1 cellular context compared by ENCODE assay signal in the genomic region with DNA sequence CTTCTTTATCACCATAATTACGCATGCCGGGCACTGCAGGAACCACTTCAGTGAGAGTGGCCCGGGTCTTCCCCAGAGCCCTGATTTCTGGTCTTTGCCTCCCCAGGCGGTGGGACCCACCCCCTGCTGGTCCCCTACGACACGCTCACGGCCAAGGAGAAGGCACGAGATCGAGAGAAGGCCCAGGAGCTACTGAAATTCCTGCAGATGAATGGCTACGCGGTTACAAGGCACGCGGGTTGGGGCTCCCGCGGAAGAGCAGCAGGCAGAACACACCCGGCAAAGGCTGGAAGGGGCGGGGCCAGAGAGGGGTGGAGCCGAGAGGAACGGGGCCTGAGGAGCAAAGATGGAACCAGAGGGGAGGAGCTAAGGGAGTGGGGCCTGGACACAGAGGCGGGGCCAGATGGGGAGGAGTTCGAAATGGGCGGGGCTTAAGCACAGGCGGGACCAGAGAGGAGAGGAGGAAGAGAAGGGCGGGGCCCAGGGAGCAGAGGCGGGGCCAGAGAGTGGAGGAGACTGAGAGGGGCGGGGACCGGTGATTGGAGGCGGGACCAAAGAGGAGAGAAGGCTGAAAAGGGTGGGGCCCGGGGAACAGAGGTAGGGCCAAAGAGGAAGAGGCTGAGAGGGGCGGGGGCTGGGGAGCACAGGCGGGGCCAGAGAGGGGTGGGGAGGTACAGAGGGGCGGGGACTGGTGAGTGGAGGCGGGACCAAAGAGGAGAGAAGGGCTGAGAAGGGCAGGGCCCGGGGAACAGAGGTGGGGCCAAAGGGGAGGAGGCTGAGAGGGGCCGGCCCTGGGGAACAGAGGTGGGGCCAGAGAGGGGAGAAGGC.
A peak's percentile ranks its signal among the peaks of the same experiment; 100 is the strongest.
TF ChIP-seq lines count a peak whose summit lies in the region.

No MANE protein-coding gene starts in this region.

TF ChIP-seq in K562, 482 proteins besides CTCF, POLR2A, EP300 and RAD21 (continued from another document):
- TF ChIP-seq GTF2F1 (IDR thresholded peaks at IDR 0.05; ENCODE audit: low read depth, low read length) (no peak), CREB3L1 (IDR thresholded peaks at IDR 0.05; ENCODE audit: borderline replicate concordance, low read depth) (no peak), FOXK2 (conservative IDR thresholded peaks at IDR 0.05 in 1 of 2, IDR thresholded peaks at IDR 0.05 in 1 of 2; ENCODE audit: low read depth in 2 of 2) (peak in 1 of 2 experiments; percentile 59; a peak in 1 of 4 replicates), PHF8 (IDR thresholded peaks at IDR 0.05; ENCODE audit: borderline replicate concordance, low read length) (peak; percentile 61; the same call in 1 of the 2 replicates), CBX1 (IDR thresholded peaks at IDR 0.05; ENCODE audit: low read depth) (0 out of 2 replicates have a peak, but pooled peaks have one; percentile 66), ZBTB33 (CRISPR knock-in tag; IDR thresholded peaks at IDR 0.05) (peak; percentile 84), RB1 (IDR thresholded peaks at IDR 0.05; ENCODE audit: low read depth) (peak; percentile 10; the same call in 1 of the 2 replicates), PML (IDR thresholded peaks at IDR 0.05; ENCODE audit: low read length) (no peak), ZNF431 (CRISPR knock-in tag; IDR thresholded peaks at IDR 0.05) (0 out of 2 replicates have a peak, but pooled peaks have one; percentile 43), FOXP1 (CRISPR knock-in tag; IDR thresholded peaks at IDR 0.05) (peak; percentile 55; the same call in 1 of the 2 replicates), ZNF639 (CRISPR knock-in tag; conservative IDR thresholded peaks at IDR 0.05 in 1 of 2, IDR thresholded peaks at IDR 0.05 in 1 of 2) (0 out of 4 replicates have a peak, but pooled peaks of 1 of the 2 experiments have one; percentile 28), MGA (IDR thresholded peaks at IDR 0.05) (peak; percentile 93), ATF6 (CRISPR knock-in tag; IDR thresholded peaks at IDR 0.05) (peak; percentile 79; the same call in 1 of the 2 replicates), ZNF263 (CRISPR knock-in tag; IDR thresholded peaks at IDR 0.05; ENCODE audit: borderline replicate concordance) (0 out of 2 replicates have a peak, but pooled peaks have one; percentile 18), CREB3 (tag; conservative IDR thresholded peaks at IDR 0.05; ENCODE audit: low read depth) (peak; percentile 53; the same call in 1 of the 2 replicates)
- TF ChIP-seq, protein P1, sequence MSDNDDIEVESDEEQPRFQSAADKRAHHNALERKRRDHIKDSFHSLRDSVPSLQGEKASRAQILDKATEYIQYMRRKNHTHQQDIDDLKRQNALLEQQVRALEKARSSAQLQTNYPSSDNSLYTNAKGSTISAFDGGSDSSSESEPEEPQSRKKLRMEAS (CRISPR knock-in tag; IDR thresholded peaks at IDR 0.05): peak; percentile 97
